In the genomic region with DNA sequence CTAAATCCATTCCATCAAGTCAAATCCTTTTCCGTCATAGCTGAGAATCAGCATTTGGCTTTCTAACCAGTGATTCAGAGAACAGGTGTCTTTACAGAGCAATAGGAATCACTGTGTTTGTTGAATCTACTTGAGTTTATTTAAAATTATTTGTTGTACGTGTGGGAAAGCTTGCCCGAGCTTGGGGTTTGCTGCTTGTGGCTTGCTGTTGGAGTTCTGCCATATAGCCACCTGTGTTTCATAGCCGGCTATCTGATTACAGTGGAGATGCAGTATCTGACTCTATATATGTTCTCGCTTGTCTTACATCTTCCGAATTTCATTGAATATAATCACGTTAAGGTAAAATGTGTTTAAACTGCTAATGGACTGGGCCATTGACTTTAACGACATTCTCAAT, we compare ENCODE assay signal across 23 cellular contexts.
A peak's percentile ranks its signal among the peaks of the same experiment; 100 is the strongest.
DNase-seq lines count a peak whose midpoint lies in the region; ATAC-seq and TF ChIP-seq lines count a peak whose summit lies in the region.
"Had no signal": no experiment of that assay in that cellular context is flagged by ENCODE, and none has a peak within 500 bp of the region (broad histone marks: within the 10 kb centered on the region; RNA-seq: fewer than 3 reads in every experiment).

No MANE protein-coding gene starts in this region.

- H3K9ac ChIP-seq in endodermal cell (ENCODE audit: extremely low read depth, low read length, poor library complexity, severe bottlenecking) = no peak overlapping the region
- H3K9ac ChIP-seq: BLaER1 treated with 17β-estradiol and CSF1 and Interleukin-3, amounts not matched to agents 10 nM and 100 nM had no signal

- no peaks in the 10 kb centered on the region for H3K4me1 ChIP-seq in endodermal cell (ENCODE audit: control insufficient read depth, insufficient read depth, low read length)
- H3K4me1 ChIP-seq: A549 had no signal

- DNase-seq in DMS79 treated with DMSO at 0.1 percent for 48 hours (lab: John Stamatoyannopoulos, UW) = peak; percentile 95
- peak; percentile 64 for DNase-seq in NCI-H1105 (lab: John Stamatoyannopoulos, UW)
- DNase-seq in NCI-H748 (lab: John Stamatoyannopoulos, UW; ENCODE audit: unreplicated experiment) = peak; percentile 64
- peak; percentile 1 for DNase-seq in endodermal cell
- no peak for DNase-seq in DMS 273 (lab: John Stamatoyannopoulos, UW; ENCODE audit: unreplicated experiment)
- DNase-seq in activated CD4-positive, CD25-positive, alpha-beta regulatory T cell treated with anti-CD3 and anti-CD28 coated beads, Interleukin-2, amount 50 U/mL, for 72 hours = no peak
- DNase-seq: AML-193; CD4-positive, alpha-beta T cell; DND-41; IMR-90; NCI-H1048; NCI-H146; NCI-H526 treated with DMSO at 0.1 percent for 48 hours; NK-92 treated with Interleukin-12 subunit alpha and Interleukin-12 subunit beta, amount 100 ng/mL, for 24 hours; SIG-M5; SW 1271; T-helper 9 cell had no signal

- H3K36me3 ChIP-seq in endodermal cell (ENCODE audit: control insufficient read depth, insufficient read depth, low read length) = no peaks in the 10 kb centered on the region
- H3K36me3 ChIP-seq: BLaER1 treated with 17β-estradiol and CSF1 and Interleukin-3, amounts not matched to agents 10 nM and 100 nM had no signal

- H3K4me1 Mint-ChIP-seq in endodermal cell = no peaks in the 10 kb centered on the region

- no peak overlapping the region for H3K27ac Mint-ChIP-seq in endodermal cell
- H3K27ac Mint-ChIP-seq: CD4-positive, alpha-beta T cell; T-helper 1 cell treated with Interleukin-12 subunit alpha and Interleukin-12 subunit beta and Interleukin-4 antibody, amounts not matched to agents 30 μg/mL and 1 μg/mL, for 36 hours had no signal

- H3K9me3 ChIP-seq in endodermal cell (ENCODE audit: control insufficient read depth, low read length) = no peaks in the 10 kb centered on the region
- H3K9me3 ChIP-seq: A549 had no signal

- no peak for TF ChIP-seq CTCF in endodermal cell (conservative IDR thresholded peaks at IDR 0.05)

- H3K4me3 ChIP-seq in endodermal cell (ENCODE audit: low read length) = no peak overlapping the region
- H3K4me3 ChIP-seq: A549; BLaER1 treated with 17β-estradiol and CSF1 and Interleukin-3, amounts not matched to agents 10 nM and 100 nM; SK-N-MC had no signal

- H3K27ac ChIP-seq in endodermal cell (ENCODE audit: low read depth, low read length) = no peak overlapping the region
- H3K27ac ChIP-seq: A549; BLaER1 treated with 17β-estradiol and CSF1 and Interleukin-3, amounts not matched to agents 10 nM and 100 nM; SK-N-MC had no signal

- no peak for ATAC-seq in GM19455 (IDR thresholded peaks at IDR 0.05; ENCODE audit: unreplicated experiment)
- ATAC-seq: A549, HCT116 had no signal

- H3K4me3 Mint-ChIP-seq in endodermal cell = no peak overlapping the region
- H3K4me3 Mint-ChIP-seq: CD4-positive, alpha-beta T cell; T-helper 1 cell treated with Interleukin-12 subunit alpha and Interleukin-12 subunit beta and Interleukin-4 antibody, amounts not matched to agents 30 μg/mL and 1 μg/mL, for 36 hours had no signal

- H3K27me3 ChIP-seq in endodermal cell (ENCODE audit: control insufficient read depth, insufficient read depth, low read length, poor library complexity, severe bottlenecking) = no peaks in the 10 kb centered on the region
- H3K27me3 ChIP-seq: BLaER1 treated with 17β-estradiol and CSF1 and Interleukin-3, amounts not matched to agents 10 nM and 100 nM had no signal

- 83 to 84% methylated on average over 5 to 8 of the region's 8 CpGs for WGBS in endodermal cell (ENCODE audit: insufficient coverage in 1 of 2, insufficient read length in 1 of 2), 2 experiments

- H3K9me3 Mint-ChIP-seq in endodermal cell = peaks cover 12% of the 10 kb centered on the region

- H3K27me3 Mint-ChIP-seq in endodermal cell (ENCODE audit: insufficient read depth) = no peaks in the 10 kb centered on the region
- H3K27me3 Mint-ChIP-seq: CD4-positive, alpha-beta T cell had no signal

- no peaks in the 10 kb centered on the region for H3K36me3 Mint-ChIP-seq in endodermal cell (ENCODE audit: low read depth)

Comparison
In these comparisons a context has a peak if more than half of its experiments do, and no peak if none do; other contexts are left out.
1. DNase-seq: peak in DMS79 treated with DMSO at 0.1 percent for 48 hours (single experiment), NCI-H1105 (single experiment), NCI-H748 (single experiment) and endodermal cell (single experiment); none in DMS 273 (single experiment) and activated CD4-positive, CD25-positive, alpha-beta regulatory T cell treated with anti-CD3 and anti-CD28 coated beads, Interleukin-2, amount 50 U/mL, for 72 hours (single experiment).